ENCODE assay signal across 10 cellular contexts in genomic region chr2:28407976-28408690, GRCh38. TPM values are rescaled to one million over a fixed set of nuclear protein-coding genes. Genes with fewer than 3 reads are reported as not detected.
DNase-seq lines count a peak whose midpoint lies in the region; ATAC-seq, FAIRE-seq and TF ChIP-seq lines count a peak whose summit lies in the region.
"Had no signal": no experiment of that assay in that cellular context is flagged by ENCODE, and none has a peak within 500 bp of the region (broad histone marks: within the 10 kb centered on the region; RNA-seq: fewer than 3 reads in every experiment).

No MANE protein-coding gene starts in this region.

- peaks cover 78% of the 10 kb centered on the region for H3K36me3 Mint-ChIP-seq in activated CD4-positive, alpha-beta T cell treated with anti-CD3 and anti-CD28 coated beads, Interleukin-2, amount 10 ng/mL, durations not matched to agents 7 days and 5 days (ENCODE audit: low read depth)
- H3K36me3 Mint-ChIP-seq in activated CD8-positive, alpha-beta T cell treated with anti-CD3 and anti-CD28 coated beads for 36 hours (ENCODE audit: low read depth): peaks cover 94% of the 10 kb centered on the region
- H3K36me3 Mint-ChIP-seq in stimulated activated naive B cell treated with anti-CD40 and anti-IgM and Interleukin-4, amounts not matched to agents 10 μg/mL and 1 μg/mL and 100 μg/mL, for 72 hours: peaks cover 54 to 91% of the 10 kb centered on the region in 2 donors

- H3K4me2 ChIP-seq in keratinocyte (ENCODE audit: control insufficient read depth, extremely low read depth, insufficient read depth, low read depth, low read length): no peak overlapping the region

- peak overlapping the region; percentile 46 for H3K4me3 Mint-ChIP-seq in activated CD4-positive, alpha-beta T cell treated with anti-CD3 and anti-CD28 coated beads, Interleukin-2, amount 10 ng/mL, durations not matched to agents 7 days and 5 days
- H3K4me3 Mint-ChIP-seq in activated CD8-positive, alpha-beta T cell treated with anti-CD3 and anti-CD28 coated beads for 36 hours: no peak overlapping the region
- H3K4me3 Mint-ChIP-seq in stimulated activated naive B cell treated with anti-CD40 and anti-IgM and Interleukin-4, amounts not matched to agents 10 μg/mL and 1 μg/mL and 100 μg/mL, for 72 hours: no peak overlapping the region

- H3K9me3 Mint-ChIP-seq in activated CD4-positive, alpha-beta T cell treated with anti-CD3 and anti-CD28 coated beads, Interleukin-2, amount 10 ng/mL, durations not matched to agents 7 days and 5 days: no peaks in the 10 kb centered on the region
- no peaks in the 10 kb centered on the region for H3K9me3 Mint-ChIP-seq in activated CD8-positive, alpha-beta T cell treated with anti-CD3 and anti-CD28 coated beads for 36 hours
- no peaks in the 10 kb centered on the region for H3K9me3 Mint-ChIP-seq in stimulated activated naive B cell treated with anti-CD40 and anti-IgM and Interleukin-4, amounts not matched to agents 10 μg/mL and 1 μg/mL and 100 μg/mL, for 72 hours

- no peak for ATAC-seq in activated CD8-positive, alpha-beta T cell treated with anti-CD3 and anti-CD28 coated beads for 36 hours
- ATAC-seq in stimulated activated naive B cell treated with anti-CD40 and anti-IgM and Interleukin-4, amounts not matched to agents 10 μg/mL and 1 μg/mL and 100 μg/mL, for 72 hours (replicated peaks): no peak
- no peak for ATAC-seq in GM18868 (IDR thresholded peaks at IDR 0.05; ENCODE audit: unreplicated experiment)

- no peak overlapping the region for H3K9ac ChIP-seq in keratinocyte (ENCODE audit: control insufficient read depth, extremely low read depth, insufficient read depth, low read length)

- no peak overlapping the region for H3K4me3 ChIP-seq in keratinocyte (ENCODE audit: control insufficient read depth in 2 of 3, extremely low read depth in 1 of 3, insufficient read depth in 2 of 3, low read depth in 1 of 3, low read length in 3 of 3)

- no peak for FAIRE-seq in keratinocyte (lab: Jason Lieb, UNC)

- H3K36me3 ChIP-seq in keratinocyte (ENCODE audit: control insufficient read depth in 2 of 2, extremely low read depth in 1 of 2, insufficient read depth in 2 of 2, low read length in 2 of 2): peaks cover 55 to 76% of the 10 kb centered on the region in 2 experiments

- intact Hi-C loops in activated CD8-positive, alpha-beta T cell treated with anti-CD3 and anti-CD28 coated beads for 36 hours (cut with micrococcal nuclease): loop anchor here (5.0 kb wide), 1 partner anchor 39 kb away; no protein-coding TSS in a partner anchor

- peaks cover 39% of the 10 kb centered on the region for H3K4me1 ChIP-seq in keratinocyte (ENCODE audit: control insufficient read depth, extremely low read depth, insufficient read depth, low read length)

- DNase-seq in activated CD4-positive, alpha-beta T cell treated with anti-CD3 and anti-CD28 coated beads, Interleukin-2, amount 10 ng/mL, durations not matched to agents 7 days and 5 days: no peak
- DNase-seq in activated CD4-positive, alpha-beta T cell treated with anti-CD3 and anti-CD28 coated beads, Interleukin-2, amount 50 U/mL, for 48 hours: no peak
- DNase-seq in activated CD8-positive, alpha-beta T cell treated with anti-CD3 and anti-CD28 coated beads for 36 hours: no peak
- DNase-seq in keratinocyte (ENCODE audit: low read depth, low spot score): no peak
- DNase-seq in stimulated activated naive B cell treated with anti-CD40 and anti-IgM and Interleukin-4, amounts not matched to agents 10 μg/mL and 1 μg/mL and 100 μg/mL, for 72 hours: no peak
- no peak for DNase-seq in NOMO-1 treated with dmso at 0.1 percent for 144 hours (lab: John Stamatoyannopoulos, UW; ENCODE audit: unreplicated experiment)
- DNase-seq in NCI-H2081 (lab: John Stamatoyannopoulos, UW): no peak
- DNase-seq: NCI-H1417 had no signal

- no peaks in the 10 kb centered on the region for H3K27me3 Mint-ChIP-seq in activated CD4-positive, alpha-beta T cell treated with anti-CD3 and anti-CD28 coated beads, Interleukin-2, amount 10 ng/mL, durations not matched to agents 7 days and 5 days
- H3K27me3 Mint-ChIP-seq in activated CD8-positive, alpha-beta T cell treated with anti-CD3 and anti-CD28 coated beads for 36 hours: no peaks in the 10 kb centered on the region
- no peaks in the 10 kb centered on the region for H3K27me3 Mint-ChIP-seq in stimulated activated naive B cell treated with anti-CD40 and anti-IgM and Interleukin-4, amounts not matched to agents 10 μg/mL and 1 μg/mL and 100 μg/mL, for 72 hours

- no peaks in the 10 kb centered on the region for H3K27me3 ChIP-seq in keratinocyte (ENCODE audit: control insufficient read depth, extremely low read depth, insufficient read depth, low read length)

- POLR2A ChIA-PET in activated CD4-positive, alpha-beta T cell treated with anti-CD3 and anti-CD28 coated beads, Interleukin-2, amount 10 ng/mL, durations not matched to agents 7 days and 5 days (lab: Charles Lee): interaction anchor here (0.7 kb wide), 1 partner anchor 17 kb away, joined by 3 read pairs; no protein-coding TSS in a partner anchor
- POLR2A ChIA-PET in activated CD8-positive, alpha-beta T cell treated with anti-CD3 and anti-CD28 coated beads for 36 hours (lab: Charles Lee): interaction anchor here (0.9 to 1.9 kb wide), 8 partner anchors 15 to 48 kb away, joined by 3 to 11 read pairs (median 3); partner anchors contain the start of gene FOSL2

- peaks cover 30% of the 10 kb centered on the region for H3K79me2 ChIP-seq in keratinocyte (ENCODE audit: control insufficient read depth, insufficient read depth, low read length)

- no peak for TF ChIP-seq CTCF in activated CD8-positive, alpha-beta T cell treated with anti-CD3 and anti-CD28 coated beads for 36 hours (IDR thresholded peaks at IDR 0.05)
- no peak for TF ChIP-seq CTCF in keratinocyte (optimal IDR thresholded peaks at IDR 0.05 in 1 of 3, IDR thresholded peaks at IDR 0.05 in 1 of 3, conservative IDR thresholded peaks at IDR 0.05 in 1 of 3; ENCODE audit: extremely low read depth in 1 of 3, insufficient read depth in 2 of 3, low read length in 3 of 3)

- H4K20me1 ChIP-seq in keratinocyte (ENCODE audit: control insufficient read depth, extremely low read depth, insufficient read depth, low read length): peaks cover 3% of the 10 kb centered on the region

- peak overlapping the region; percentile 95 for H3K27ac Mint-ChIP-seq in activated CD4-positive, alpha-beta T cell treated with anti-CD3 and anti-CD28 coated beads, Interleukin-2, amount 10 ng/mL, durations not matched to agents 7 days and 5 days
- H3K27ac Mint-ChIP-seq in activated CD8-positive, alpha-beta T cell treated with anti-CD3 and anti-CD28 coated beads for 36 hours: peak overlapping the region; percentile 97
- H3K27ac Mint-ChIP-seq in stimulated activated naive B cell treated with anti-CD40 and anti-IgM and Interleukin-4, amounts not matched to agents 10 μg/mL and 1 μg/mL and 100 μg/mL, for 72 hours: peak overlapping the region; percentile 3

- H3K9me1 ChIP-seq in keratinocyte (ENCODE audit: control insufficient read depth, extremely low read depth, insufficient read depth, low read length): peaks cover 9% of the 10 kb centered on the region

- peak overlapping the region; percentile 42 for H3K27ac ChIP-seq in keratinocyte (ENCODE audit: control insufficient read depth, insufficient read depth, low read length)
- H3K27ac ChIP-seq: VCaP had no signal

- H3K9me3 ChIP-seq in keratinocyte (ENCODE audit: control insufficient read depth, low read depth, low read length): no peaks in the 10 kb centered on the region

- H2AFZ ChIP-seq in keratinocyte (ENCODE audit: control insufficient read depth, low read length): no peak overlapping the region

- dilution Hi-C loops in keratinocyte (cut with MboI; ENCODE audit: extremely low pct_ligation_motif_present, low sequenced_read_pairs): no loop called here

- CTCF ChIA-PET in activated CD4-positive, alpha-beta T cell treated with anti-CD3 and anti-CD28 coated beads, Interleukin-2, amount 10 ng/mL, durations not matched to agents 7 days and 5 days (lab: Charles Lee): interaction anchor here (0.6 to 2.8 kb wide), 6 partner anchors 9 to 44 kb away, joined by 3 to 10 read pairs (median 4); no protein-coding TSS in a partner anchor
- CTCF ChIA-PET in activated CD8-positive, alpha-beta T cell treated with anti-CD3 and anti-CD28 coated beads for 36 hours (lab: Charles Lee): interaction anchor here (1.0 to 1.8 kb wide), 6 partner anchors 15 to 696 kb away, joined by 3 to 6 read pairs (median 4); no protein-coding TSS in a partner anchor

- H3K4me1 Mint-ChIP-seq in activated CD4-positive, alpha-beta T cell treated with anti-CD3 and anti-CD28 coated beads, Interleukin-2, amount 10 ng/mL, durations not matched to agents 7 days and 5 days: peaks cover 80% of the 10 kb centered on the region
- peaks cover 91% of the 10 kb centered on the region for H3K4me1 Mint-ChIP-seq in activated CD8-positive, alpha-beta T cell treated with anti-CD3 and anti-CD28 coated beads for 36 hours (ENCODE audit: low read depth)
- H3K4me1 Mint-ChIP-seq in stimulated activated naive B cell treated with anti-CD40 and anti-IgM and Interleukin-4, amounts not matched to agents 10 μg/mL and 1 μg/mL and 100 μg/mL, for 72 hours: peaks cover 28 to 51% of the 10 kb centered on the region in 2 donors

RNA-seq across cellular contexts. Expression of gene FOSL2, which starts 15.5 kb away (rescaled TPM):
- total RNA-seq in activated CD4-positive, alpha-beta T cell treated with anti-CD3 and anti-CD28 coated beads, Interleukin-2, amount 10 ng/mL, durations not matched to agents 7 days and 5 days: 10 to 100 TPM; 39.6 to 47.0 TPM
- 100 to 1,000 TPM; 114 to 119 TPM for total RNA-seq in activated CD8-positive, alpha-beta T cell treated with anti-CD3 and anti-CD28 coated beads for 36 hours
- 20.4 to 32.7 TPM (median 24.1 TPM) in 3 replicates for polyA plus RNA-seq in keratinocyte
- 34.5 TPM for polyA plus RNA-seq in keratinocyte (2011; ENCODE audit: low read depth)
- polyA plus RNA-seq in keratinocyte (2011; cell fraction: cytosol; rRNA removed): 20.3 and 23.5 TPM in 2 replicates
- 65.4 and 67.8 TPM in 2 replicates for polyA plus RNA-seq in keratinocyte (2011; cell fraction: nucleus; rRNA removed)
- 24.4 and 59.1 TPM in 2 replicates for polyA plus RNA-seq in keratinocyte (2012; ENCODE audit: low replicate concordance)
- polyA minus RNA-seq in keratinocyte: 40.4 to 67.6 TPM (median 60.8 TPM) in 3 replicates
- 47.8 TPM for polyA minus RNA-seq in keratinocyte (2011; cell fraction: cytosol; rRNA and poly(A)+ RNA removed)
- polyA minus RNA-seq in keratinocyte (2011; cell fraction: nucleus; rRNA and poly(A)+ RNA removed): 63.4 and 86.1 TPM in 2 replicates

Comparison
In these comparisons a context has a peak if more than half of its experiments do, and no peak if none do; other contexts are left out.
1. H3K27ac Mint-ChIP-seq: peak in every context shown above with its lines; median percentile 97 in activated CD8-positive, alpha-beta T cell treated with anti-CD3 and anti-CD28 coated beads for 36 hours; 95 in activated CD4-positive, alpha-beta T cell treated with anti-CD3 and anti-CD28 coated beads, Interleukin-2, amount 10 ng/mL, durations not matched to agents 7 days and 5 days; 3 in stimulated activated naive B cell treated with anti-CD40 and anti-IgM and Interleukin-4, amounts not matched to agents 10 μg/mL and 1 μg/mL and 100 μg/mL, for 72 hours.